1 cellular context compared by ENCODE assay signal in genomic region chr1:19651141-19651737, GRCh38.
TF ChIP-seq lines count a peak whose summit lies in the region.

No MANE protein-coding gene starts in this region.

TF ChIP-seq in K562, 482 proteins besides CTCF, POLR2A, EP300 and RAD21 (continued from another document and continues in another):
- TF ChIP-seq, protein P1, sequence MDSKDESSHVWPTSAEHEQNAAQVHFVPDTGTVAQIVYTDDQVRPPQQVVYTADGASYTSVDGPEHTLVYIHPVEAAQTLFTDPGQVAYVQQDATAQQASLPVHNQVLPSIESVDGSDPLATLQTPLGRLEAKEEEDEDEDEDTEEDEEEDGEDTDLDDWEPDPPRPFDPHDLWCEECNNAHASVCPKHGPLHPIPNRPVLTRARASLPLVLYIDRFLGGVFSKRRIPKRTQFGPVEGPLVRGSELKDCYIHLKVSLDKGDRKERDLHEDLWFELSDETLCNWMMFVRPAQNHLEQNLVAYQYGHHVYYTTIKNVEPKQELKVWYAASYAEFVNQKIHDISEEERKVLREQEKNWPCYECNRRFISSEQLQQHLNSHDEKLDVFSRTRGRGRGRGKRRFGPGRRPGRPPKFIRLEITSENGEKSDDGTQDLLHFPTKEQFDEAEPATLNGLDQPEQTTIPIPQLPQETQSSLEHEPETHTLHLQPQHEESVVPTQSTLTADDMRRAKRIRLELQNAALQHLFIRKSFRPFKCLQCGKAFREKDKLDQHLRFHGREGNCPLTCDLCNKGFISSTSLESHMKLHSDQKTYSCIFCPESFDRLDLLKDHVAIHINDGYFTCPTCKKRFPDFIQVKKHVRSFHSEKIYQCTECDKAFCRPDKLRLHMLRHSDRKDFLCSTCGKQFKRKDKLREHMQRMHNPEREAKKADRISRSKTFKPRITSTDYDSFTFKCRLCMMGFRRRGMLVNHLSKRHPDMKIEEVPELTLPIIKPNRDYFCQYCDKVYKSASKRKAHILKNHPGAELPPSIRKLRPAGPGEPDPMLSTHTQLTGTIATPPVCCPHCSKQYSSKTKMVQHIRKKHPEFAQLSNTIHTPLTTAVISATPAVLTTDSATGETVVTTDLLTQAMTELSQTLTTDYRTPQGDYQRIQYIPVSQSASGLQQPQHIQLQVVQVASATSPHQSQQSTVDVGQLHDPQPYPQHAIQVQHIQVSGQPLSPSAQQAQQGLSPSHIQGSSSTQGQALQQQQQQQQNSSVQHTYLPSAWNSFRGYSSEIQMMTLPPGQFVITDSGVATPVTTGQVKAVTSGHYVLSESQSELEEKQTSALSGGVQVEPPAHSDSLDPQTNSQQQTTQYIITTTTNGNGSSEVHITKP (IDR thresholded peaks at IDR 0.05; ENCODE audit: partially characterized antibody) = no peak
- TF ChIP-seq HMG20A (CRISPR knock-in tag; conservative IDR thresholded peaks at IDR 0.05) (no peak), MAZ (CRISPR knock-in tag; conservative IDR thresholded peaks at IDR 0.05 in 1 of 2, IDR thresholded peaks at IDR 0.05 in 1 of 2) (peak in 1 of 2 experiments; percentile 72; a peak in 2 of 4 replicates), BCOR (IDR thresholded peaks at IDR 0.05) (peak; percentile 16; the same call in 1 of the 2 replicates), SIX5 (IDR thresholded peaks at IDR 0.05; ENCODE audit: borderline replicate concordance in 1 of 2, insufficient read depth in 1 of 2, low read depth in 1 of 2, low read length in 2 of 2) (no peak), ZNF239 (CRISPR knock-in tag; IDR thresholded peaks at IDR 0.05) (no peak), ZNF407 (IDR thresholded peaks at IDR 0.05; ENCODE audit: low read depth) (no peak), TRIM28 (IDR thresholded peaks at IDR 0.05) (no peak), KHSRP (IDR thresholded peaks at IDR 0.05) (no peak), CBFA2T3 (IDR thresholded peaks at IDR 0.05) (no peak), ETV5 (CRISPR knock-in tag; IDR thresholded peaks at IDR 0.05; ENCODE audit: low read depth) (0 out of 2 replicates have a peak, but pooled peaks have one; percentile 36), KLF10 (CRISPR knock-in tag; IDR thresholded peaks at IDR 0.05) (no peak), NR2C2 (CRISPR knock-in tag; IDR thresholded peaks at IDR 0.05) (no peak), NR2C2 (tag; IDR thresholded peaks at IDR 0.05) (no peak), ZNF780A (CRISPR knock-in tag; IDR thresholded peaks at IDR 0.05) (no peak), NR4A1 (CRISPR knock-in tag; IDR thresholded peaks at IDR 0.05) (no peak), NR4A1 (tag; IDR thresholded peaks at IDR 0.05) (0 out of 2 replicates have a peak, but pooled peaks have one; percentile 25), ZNF695 (CRISPR knock-in tag; IDR thresholded peaks at IDR 0.05) (0 out of 2 replicates have a peak, but pooled peaks have one; percentile 28), FOXP1 (CRISPR knock-in tag; IDR thresholded peaks at IDR 0.05) (no peak), ZNF639 (CRISPR knock-in tag; conservative IDR thresholded peaks at IDR 0.05 in 1 of 2, IDR thresholded peaks at IDR 0.05 in 1 of 2) (no peak), CBX3 (IDR thresholded peaks at IDR 0.05; ENCODE audit: borderline replicate concordance in 1 of 2, low read length in 2 of 2) (no peak), L3MBTL2 (IDR thresholded peaks at IDR 0.05) (peak; percentile 66), MEF2D (tag; conservative IDR thresholded peaks at IDR 0.05; ENCODE audit: low read depth) (no peak), FOXJ3 (CRISPR knock-in tag; IDR thresholded peaks at IDR 0.05) (no peak), FUS (optimal IDR thresholded peaks at IDR 0.05; ENCODE audit: low read depth, low read length) (no peak), MAFG (tag; conservative IDR thresholded peaks at IDR 0.05) (no peak), ZC3H4 (CRISPR knock-in tag; IDR thresholded peaks at IDR 0.05; ENCODE audit: borderline replicate concordance) (no peak), ZFX (CRISPR knock-in tag; IDR thresholded peaks at IDR 0.05) (no peak), NFATC3 (IDR thresholded peaks at IDR 0.05) (no peak), ZNF699 (CRISPR knock-in tag; IDR thresholded peaks at IDR 0.05; ENCODE audit: insufficient replicate concordance) (no peak), CREB5 (CRISPR knock-in tag; IDR thresholded peaks at IDR 0.05) (no peak), DIDO1 (tag; IDR thresholded peaks at IDR 0.05; ENCODE audit: low read depth) (no peak), CC2D1A (IDR thresholded peaks at IDR 0.05) (0 out of 2 replicates have a peak, but pooled peaks have one; percentile 68), RFX5 (IDR thresholded peaks at IDR 0.05; ENCODE audit: low read depth, low read length) (no peak), NFYB (IDR thresholded peaks at IDR 0.05; ENCODE audit: extremely low read depth, insufficient read length) (no peak), NR2C1 (IDR thresholded peaks at IDR 0.05) (no peak), NR2C1 (tag; IDR thresholded peaks at IDR 0.05) (no peak), ZNF12 (CRISPR knock-in tag; IDR thresholded peaks at IDR 0.05) (no peak), ZNF133 (CRISPR knock-in tag; IDR thresholded peaks at IDR 0.05) (no peak), PTRF (tag; IDR thresholded peaks at IDR 0.05) (no peak), CBX5 (IDR thresholded peaks at IDR 0.05; ENCODE audit: borderline replicate concordance, low read depth) (no peak), TFAP4 (CRISPR knock-in tag; IDR thresholded peaks at IDR 0.05; ENCODE audit: borderline replicate concordance) (peak; percentile 92)
- TF ChIP-seq, protein P2, sequence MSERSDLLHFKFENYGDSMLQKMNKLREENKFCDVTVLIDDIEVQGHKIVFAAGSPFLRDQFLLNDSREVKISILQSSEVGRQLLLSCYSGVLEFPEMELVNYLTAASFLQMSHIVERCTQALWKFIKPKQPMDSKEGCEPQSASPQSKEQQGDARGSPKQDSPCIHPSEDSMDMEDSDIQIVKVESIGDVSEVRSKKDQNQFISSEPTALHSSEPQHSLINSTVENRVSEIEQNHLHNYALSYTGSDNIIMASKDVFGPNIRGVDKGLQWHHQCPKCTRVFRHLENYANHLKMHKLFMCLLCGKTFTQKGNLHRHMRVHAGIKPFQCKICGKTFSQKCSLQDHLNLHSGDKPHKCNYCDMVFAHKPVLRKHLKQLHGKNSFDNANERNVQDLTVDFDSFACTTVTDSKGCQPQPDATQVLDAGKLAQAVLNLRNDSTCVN (CRISPR knock-in tag; IDR thresholded peaks at IDR 0.05) = 0 out of 2 replicates have a peak, but pooled peaks have one; percentile 45
- TF ChIP-seq, protein P3, sequence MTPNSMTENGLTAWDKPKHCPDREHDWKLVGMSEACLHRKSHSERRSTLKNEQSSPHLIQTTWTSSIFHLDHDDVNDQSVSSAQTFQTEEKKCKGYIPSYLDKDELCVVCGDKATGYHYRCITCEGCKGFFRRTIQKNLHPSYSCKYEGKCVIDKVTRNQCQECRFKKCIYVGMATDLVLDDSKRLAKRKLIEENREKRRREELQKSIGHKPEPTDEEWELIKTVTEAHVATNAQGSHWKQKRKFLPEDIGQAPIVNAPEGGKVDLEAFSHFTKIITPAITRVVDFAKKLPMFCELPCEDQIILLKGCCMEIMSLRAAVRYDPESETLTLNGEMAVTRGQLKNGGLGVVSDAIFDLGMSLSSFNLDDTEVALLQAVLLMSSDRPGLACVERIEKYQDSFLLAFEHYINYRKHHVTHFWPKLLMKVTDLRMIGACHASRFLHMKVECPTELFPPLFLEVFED (CRISPR knock-in tag; conservative IDR thresholded peaks at IDR 0.05) = no peak
- TF ChIP-seq, protein P4, sequence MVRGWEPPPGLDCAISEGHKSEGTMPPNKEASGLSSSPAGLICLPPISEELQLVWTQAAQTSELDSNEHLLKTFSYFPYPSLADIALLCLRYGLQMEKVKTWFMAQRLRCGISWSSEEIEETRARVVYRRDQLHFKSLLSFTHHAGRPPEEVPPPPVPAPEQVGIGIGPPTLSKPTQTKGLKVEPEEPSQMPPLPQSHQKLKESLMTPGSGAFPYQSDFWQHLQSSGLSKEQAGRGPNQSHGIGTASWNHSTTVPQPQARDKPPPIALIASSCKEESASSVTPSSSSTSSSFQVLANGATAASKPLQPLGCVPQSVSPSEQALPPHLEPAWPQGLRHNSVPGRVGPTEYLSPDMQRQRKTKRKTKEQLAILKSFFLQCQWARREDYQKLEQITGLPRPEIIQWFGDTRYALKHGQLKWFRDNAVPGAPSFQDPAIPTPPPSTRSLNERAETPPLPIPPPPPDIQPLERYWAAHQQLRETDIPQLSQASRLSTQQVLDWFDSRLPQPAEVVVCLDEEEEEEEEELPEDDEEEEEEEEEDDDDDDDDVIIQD (CRISPR knock-in tag; IDR thresholded peaks at IDR 0.05) = no peak
